In genomic region chr14:93086441-93087055, GRCh38 we compare ENCODE assay signal across 8 cellular contexts. TPM values are rescaled to one million over a fixed set of nuclear protein-coding genes. Genes with fewer than 3 reads are reported as not detected.
DNase-seq lines count a peak whose midpoint lies in the region; ATAC-seq lines count a peak whose summit lies in the region.
"Had no signal": no experiment of that assay in that cellular context is flagged by ENCODE, and none has a peak within 500 bp of the region (broad histone marks: within the 10 kb centered on the region; RNA-seq: fewer than 3 reads in every experiment).

No MANE protein-coding gene starts in this region.

- H3K27ac Mint-ChIP-seq in activated T-helper 17 cell treated with anti-CD3 and anti-CD28 coated beads, Interleukin-2, amount 50 U/mL, for 72 hours = peak overlapping the region; percentile 62

- peaks cover 12 to 14% of the 10 kb centered on the region in 2 experiments for H3K4me1 ChIP-seq in trophoblast cell (ENCODE audit: control insufficient read depth in 1 of 2, insufficient read depth in 2 of 2, low read length in 2 of 2)

- no peak overlapping the region for H2BK5ac ChIP-seq in trophoblast cell (ENCODE audit: low read depth, low read length, poor library complexity)

- H3K36me3 ChIP-seq in trophoblast cell (ENCODE audit: control insufficient read depth in 1 of 2, insufficient read depth in 2 of 2, low read length in 2 of 2) = no peaks in the 10 kb centered on the region

- peak overlapping the region; percentile 7 for H3K18ac ChIP-seq in trophoblast cell (ENCODE audit: low read length)

- H3K9ac ChIP-seq in trophoblast cell (ENCODE audit: low read length) = no peak overlapping the region

- H3K27me3 Mint-ChIP-seq in activated T-helper 17 cell treated with anti-CD3 and anti-CD28 coated beads, Interleukin-2, amount 50 U/mL, for 72 hours = no peaks in the 10 kb centered on the region

- no peak overlapping the region for H4K91ac ChIP-seq in trophoblast cell (ENCODE audit: low read depth, low read length)

- no peak overlapping the region for H3K4ac ChIP-seq in trophoblast cell (ENCODE audit: low read depth, low read length)

- peaks cover 19% of the 10 kb centered on the region for H3K4me1 Mint-ChIP-seq in activated T-helper 17 cell treated with anti-CD3 and anti-CD28 coated beads, Interleukin-2, amount 50 U/mL, for 72 hours

- H3K27ac ChIP-seq in trophoblast cell (ENCODE audit: low read depth, low read length) = no peak overlapping the region

- H3K36me3 Mint-ChIP-seq in activated T-helper 17 cell treated with anti-CD3 and anti-CD28 coated beads, Interleukin-2, amount 50 U/mL, for 72 hours (ENCODE audit: low read depth) = no peaks in the 10 kb centered on the region

- H3K9me3 ChIP-seq in trophoblast cell (ENCODE audit: insufficient read depth, low read depth, low read length) = peaks cover 2% of the 10 kb centered on the region

- H2AFZ ChIP-seq in trophoblast cell (ENCODE audit: insufficient read depth, low read length, poor library complexity) = no peak overlapping the region

- no peaks in the 10 kb centered on the region for H3K27me3 ChIP-seq in trophoblast cell (ENCODE audit: insufficient read depth, low read length)

- H3K79me1 ChIP-seq in trophoblast cell (ENCODE audit: low read length) = peaks cover 5% of the 10 kb centered on the region

- no peak overlapping the region for H2BK120ac ChIP-seq in trophoblast cell (ENCODE audit: insufficient read depth, low read length, poor library complexity)

- no peak overlapping the region for H3K4me2 ChIP-seq in trophoblast cell (ENCODE audit: low read length)

- H3K23ac ChIP-seq in trophoblast cell (ENCODE audit: low read length) = no peak overlapping the region

- peak overlapping the region; percentile 50 for H4K12ac ChIP-seq in trophoblast cell (ENCODE audit: low read depth, low read length)

- H3K14ac ChIP-seq in trophoblast cell (ENCODE audit: low read length) = peak overlapping the region; percentile 28

- peak overlapping the region; percentile 36 for H3K4me3 Mint-ChIP-seq in activated T-helper 17 cell treated with anti-CD3 and anti-CD28 coated beads, Interleukin-2, amount 50 U/mL, for 72 hours

- no peaks in the 10 kb centered on the region for H3K79me2 ChIP-seq in trophoblast cell (ENCODE audit: control insufficient read depth, insufficient read depth, low read length, poor library complexity)

- no peaks in the 10 kb centered on the region for H3K9me3 Mint-ChIP-seq in activated T-helper 17 cell treated with anti-CD3 and anti-CD28 coated beads, Interleukin-2, amount 50 U/mL, for 72 hours

- H2BK12ac ChIP-seq in trophoblast cell (ENCODE audit: low read length) = no peak overlapping the region

- DNase-seq in trophoblast cell (no peak), NCI-H146 (lab: John Stamatoyannopoulos, UW) (no peak), SK-N-DZ (ENCODE audit: low spot score) (no peak), DMS153 (lab: John Stamatoyannopoulos, UW) (no peak)
- DNase-seq: T1000 had no signal

- no CpG with 5 or more reads among the region's 8 CpGs for WGBS in trophoblast cell (ENCODE audit: extremely low coverage, insufficient coverage, insufficient read length)

- no peak overlapping the region for H2AK5ac ChIP-seq in trophoblast cell (ENCODE audit: low read length)

- no peak overlapping the region for H3K4me3 ChIP-seq in trophoblast cell (ENCODE audit: low read depth, low read length)

- H4K8ac ChIP-seq in trophoblast cell (ENCODE audit: low read depth, low read length) = peak overlapping the region; percentile 39

- ATAC-seq in GM19351 (IDR thresholded peaks at IDR 0.05; ENCODE audit: unreplicated experiment) (peak; percentile 42), HG03066 (IDR thresholded peaks at IDR 0.05; ENCODE audit: low read depth, unreplicated experiment) (peak; percentile 47)
- ATAC-seq in activated T-helper 17 cell treated with anti-CD3 and anti-CD28 coated beads, Interleukin-2, amount 50 U/mL, for 72 hours (replicated peaks) = peak; percentile 79

RNA-seq across cellular contexts. Expression of gene ITPK1, which starts 29.2 kb away (rescaled TPM):
- 10 to 100 TPM; 32.1 to 48.9 TPM for total RNA-seq in activated T-helper 17 cell treated with anti-CD3 and anti-CD28 coated beads, Interleukin-2, amount 50 U/mL, for 72 hours
- polyA plus RNA-seq in trophoblast cell (2013) = 14.2 and 14.7 TPM in 2 replicates
- polyA plus RNA-seq in SK-N-DZ (2014; cell fraction: cytosol; rRNA removed) = 32.3 and 42.2 TPM in 2 replicates
- 16.4 and 32.0 TPM in 2 replicates for polyA plus RNA-seq in SK-N-DZ (2014; cell fraction: nucleus; rRNA removed)
